9 cellular contexts compared by ENCODE assay signal in the genomic region with DNA sequence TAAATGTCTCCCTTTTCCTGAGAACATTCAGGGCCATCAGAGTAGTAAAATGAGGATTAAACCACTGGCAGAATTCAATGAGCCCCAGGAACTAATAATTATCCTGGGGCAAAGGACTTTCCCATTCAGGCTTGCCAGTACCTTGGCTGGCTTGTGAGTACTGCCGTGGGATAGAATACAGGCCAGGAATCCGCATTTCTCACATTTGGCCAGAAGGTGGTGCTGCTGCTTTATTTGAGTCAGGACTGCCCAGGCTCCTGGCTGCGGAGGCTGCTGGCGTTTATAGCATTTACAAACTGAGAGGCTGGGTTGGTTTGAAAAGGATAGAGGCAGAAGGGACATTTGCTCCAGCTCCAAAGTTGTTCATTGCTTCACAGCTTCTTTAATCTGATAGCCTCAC.
DNase-seq lines count a peak whose midpoint lies in the region; ATAC-seq and TF ChIP-seq lines count a peak whose summit lies in the region.
"Had no signal": no experiment of that assay in that cellular context is flagged by ENCODE, and none has a peak within 500 bp of the region (broad histone marks: within the 10 kb centered on the region; RNA-seq: fewer than 3 reads in every experiment).

No MANE protein-coding gene starts in this region.

- ATAC-seq in GM19351 (IDR thresholded peaks at IDR 0.05; ENCODE audit: unreplicated experiment), result peak; percentile 95
- peak; percentile 82 for ATAC-seq in HG03558 (IDR thresholded peaks at IDR 0.05; ENCODE audit: extremely low read depth, unreplicated experiment)
- ATAC-seq in mucosa of descending colon, result peak; percentile 89
- peak; percentile 74 for ATAC-seq in stimulated activated effector memory CD8-positive, alpha-beta T cell treated with anti-CD3 and anti-CD28 coated beads, Interleukin-12 subunit alpha, Interleukin-12 subunit beta, amount 100 ng/mL, for 72 hours

- DNase-seq in CMK (ENCODE audit: low read depth), result peak; percentile 35
- peak; percentile 88 for DNase-seq in NCI-H82 (lab: John Stamatoyannopoulos, UW)
- DNase-seq in activated CD8-positive, alpha-beta memory T cell treated with anti-CD3 and anti-CD28 coated beads for 4 hours (ENCODE audit: low read depth in 2 of 2), result peak; percentile 4
- peak; percentile 73 for DNase-seq in endothelial cell (ENCODE audit: low spot score)
- DNase-seq in mucosa of descending colon, result peak in 2 of 3 donors; percentile 63 to 79
- DNase-seq in stimulated activated effector memory CD8-positive, alpha-beta T cell treated with anti-CD3 and anti-CD28 coated beads, Interleukin-12 subunit alpha, Interleukin-12 subunit beta, amount 100 ng/mL, for 72 hours (ENCODE audit: low spot score in 2 of 2), result peak; percentile 23 to 62

- no peaks in the 10 kb centered on the region for H3K9me3 Mint-ChIP-seq in endothelial cell (ENCODE audit: unreplicated experiment)
- no peaks in the 10 kb centered on the region for H3K9me3 Mint-ChIP-seq in stimulated activated effector memory CD8-positive, alpha-beta T cell treated with anti-CD3 and anti-CD28 coated beads, Interleukin-12 subunit alpha, Interleukin-12 subunit beta, amount 100 ng/mL, for 72 hours
- H3K9me3 Mint-ChIP-seq: activated naive CD4-positive, alpha-beta T cell treated with anti-CD3 and anti-CD28 coated beads, Interleukin-2, amount 50 U/mL, for 24 hours had no signal

- H3K4me1 Mint-ChIP-seq in endothelial cell (ENCODE audit: unreplicated experiment), result peaks cover 6% of the 10 kb centered on the region
- no peaks in the 10 kb centered on the region for H3K4me1 Mint-ChIP-seq in stimulated activated effector memory CD8-positive, alpha-beta T cell treated with anti-CD3 and anti-CD28 coated beads, Interleukin-12 subunit alpha, Interleukin-12 subunit beta, amount 100 ng/mL, for 72 hours
- H3K4me1 Mint-ChIP-seq: activated naive CD4-positive, alpha-beta T cell treated with anti-CD3 and anti-CD28 coated beads, Interleukin-2, amount 50 U/mL, for 24 hours had no signal

- intact Hi-C loops in mucosa of descending colon (cut with DNase I, micrococcal nuclease), result loop anchor here (5.0 to 10.0 kb wide), 2 partner anchors 395 to 397 kb away; no protein-coding TSS in a partner anchor

- peak; percentile 46 for TF ChIP-seq CTCF in endothelial cell (IDR thresholded peaks at IDR 0.05; ENCODE audit: unreplicated experiment)
- TF ChIP-seq CTCF in mucosa of descending colon (IDR thresholded peaks at IDR 0.05), result peak; percentile 32

- no peaks in the 10 kb centered on the region for H3K36me3 Mint-ChIP-seq in endothelial cell (ENCODE audit: low read depth, unreplicated experiment)
- H3K36me3 Mint-ChIP-seq in stimulated activated effector memory CD8-positive, alpha-beta T cell treated with anti-CD3 and anti-CD28 coated beads, Interleukin-12 subunit alpha, Interleukin-12 subunit beta, amount 100 ng/mL, for 72 hours, result no peaks in the 10 kb centered on the region
- H3K36me3 Mint-ChIP-seq: activated naive CD4-positive, alpha-beta T cell treated with anti-CD3 and anti-CD28 coated beads, Interleukin-2, amount 50 U/mL, for 24 hours had no signal

- no peaks in the 10 kb centered on the region for H3K9me3 ChIP-seq in mucosa of descending colon

- H3K4me3 ChIP-seq in mucosa of descending colon, result no peak overlapping the region

- H3K27ac Mint-ChIP-seq in endothelial cell (ENCODE audit: unreplicated experiment), result no peak overlapping the region
- no peak overlapping the region for H3K27ac Mint-ChIP-seq in stimulated activated effector memory CD8-positive, alpha-beta T cell treated with anti-CD3 and anti-CD28 coated beads, Interleukin-12 subunit alpha, Interleukin-12 subunit beta, amount 100 ng/mL, for 72 hours
- H3K27ac Mint-ChIP-seq: activated naive CD4-positive, alpha-beta T cell treated with anti-CD3 and anti-CD28 coated beads, Interleukin-2, amount 50 U/mL, for 24 hours had no signal

- H3K4me3 Mint-ChIP-seq in endothelial cell (ENCODE audit: unreplicated experiment), result no peak overlapping the region
- H3K4me3 Mint-ChIP-seq in stimulated activated effector memory CD8-positive, alpha-beta T cell treated with anti-CD3 and anti-CD28 coated beads, Interleukin-12 subunit alpha, Interleukin-12 subunit beta, amount 100 ng/mL, for 72 hours, result no peak overlapping the region
- H3K4me3 Mint-ChIP-seq: activated naive CD4-positive, alpha-beta T cell treated with anti-CD3 and anti-CD28 coated beads, Interleukin-2, amount 50 U/mL, for 24 hours had no signal

- H3K36me3 ChIP-seq in mucosa of descending colon (ENCODE audit: low read depth), result no peaks in the 10 kb centered on the region

- peaks cover 3% of the 10 kb centered on the region for H3K27me3 Mint-ChIP-seq in endothelial cell (ENCODE audit: unreplicated experiment)

- no peaks in the 10 kb centered on the region for H3K4me1 ChIP-seq in mucosa of descending colon (ENCODE audit: low read depth)

Comparison
In these comparisons a context has a peak if more than half of its experiments do, and no peak if none do; other contexts are left out.
1. DNase-seq: peak in every context shown above with its lines; median percentile 88 in NCI-H82; 73 in endothelial cell; 71 in mucosa of descending colon; 42 in stimulated activated effector memory CD8-positive, alpha-beta T cell treated with anti-CD3 and anti-CD28 coated beads, Interleukin-12 subunit alpha, Interleukin-12 subunit beta, amount 100 ng/mL, for 72 hours; 35 in CMK; 4 in activated CD8-positive, alpha-beta memory T cell treated with anti-CD3 and anti-CD28 coated beads for 4 hours.